In genomic region chr1:27634982-27635362, GRCh38 we compare ENCODE assay signal across 9 cellular contexts. TPM values are rescaled to one million over a fixed set of nuclear protein-coding genes. Genes with fewer than 3 reads are reported as not detected.
DNase-seq lines count a peak whose midpoint lies in the region; ATAC-seq and TF ChIP-seq lines count a peak whose summit lies in the region.
"Had no signal": no experiment of that assay in that cellular context is flagged by ENCODE, and none has a peak within 500 bp of the region (broad histone marks: within the 10 kb centered on the region; RNA-seq: fewer than 3 reads in every experiment).

Gene FGR (minus strand): TSS chr1:27635185. CDS start chr1:27623916, 11,269 bp downstream.

- TF ChIP-seq CTCF in BE2C (IDR thresholded peaks at IDR 0.05; ENCODE audit: low read depth, low read length) (no peak), Peyer's patch (IDR thresholded peaks at IDR 0.05) (no peak), esophagus squamous epithelium (IDR thresholded peaks at IDR 0.05) (no peak), nephron progenitor cell (IDR thresholded peaks at IDR 0.05) (no peak)

- DNase-seq in BE2C = no peak
- peak in 1 of 3 donors; percentile 38 for DNase-seq in Peyer's patch
- DNase-seq in esophagus squamous epithelium (lab: John Stamatoyannopoulos, UW) = no peak
- DNase-seq in nephron progenitor cell = no peak
- no peak for DNase-seq in GOT3 (lab: John Stamatoyannopoulos, UW)
- no peak for DNase-seq in HUDEP-2 (lab: John Stamatoyannopoulos, UW; ENCODE audit: unreplicated experiment in 76 of 76)
- DNase-seq in A172 (ENCODE audit: low spot score) = no peak
- DNase-seq: RPMI8226 had no signal

- 54% methylated on average over 13 of the region's 28 CpGs; no CpG with 5 or more reads in 1 of the 2 donors for WGBS in esophagus squamous epithelium, 2 donors

- no peaks in the 10 kb centered on the region for H3K9me3 Mint-ChIP-seq in nephron progenitor cell

- H3K27ac Mint-ChIP-seq in nephron progenitor cell = no peak within 1 kb of the TSS

- no peaks in the 10 kb centered on the region for H3K36me3 ChIP-seq in BE2C
- no peaks in the 10 kb centered on the region for H3K36me3 ChIP-seq in Peyer's patch
- no peaks in the 10 kb centered on the region for H3K36me3 ChIP-seq in esophagus squamous epithelium

- no peak for TF ChIP-seq POLR2A in Peyer's patch (IDR thresholded peaks at IDR 0.05)
- TF ChIP-seq POLR2A in esophagus squamous epithelium (IDR thresholded peaks at IDR 0.05) = peak in 2 of 4 donors; percentile 29 to 45

- H3K4me1 Mint-ChIP-seq in nephron progenitor cell = peaks cover 36% of the 10 kb centered on the region

- H3K4me1 ChIP-seq in BE2C = peaks cover 5% of the 10 kb centered on the region; the same call in 1 of the 2 replicates
- H3K4me1 ChIP-seq in Peyer's patch = peaks cover 0 to 43% (median 38%) of the 10 kb centered on the region in 4 donors
- peaks cover 28 to 62% (median 35%) of the 10 kb centered on the region in 3 donors for H3K4me1 ChIP-seq in esophagus squamous epithelium

- no peaks in the 10 kb centered on the region for H3K36me3 Mint-ChIP-seq in nephron progenitor cell (ENCODE audit: low read depth)

- peaks cover 70% of the 10 kb centered on the region for H3K27me3 Mint-ChIP-seq in nephron progenitor cell (ENCODE audit: low read depth, poor library complexity)

- intact Hi-C loops in esophagus squamous epithelium (cut with DNase I) = no loop called here

- no peak for ATAC-seq in GM21390 (IDR thresholded peaks at IDR 0.05; ENCODE audit: unreplicated experiment)

- H3K4me3 ChIP-seq in BE2C (ENCODE audit: low read depth, low read length) = peak within 1 kb of the TSS; percentile 37
- peak within 1 kb of the TSS; percentile 41 to 59 (median 54) for H3K4me3 ChIP-seq in Peyer's patch
- peak within 1 kb of the TSS; percentile 35 to 66 (median 49) for H3K4me3 ChIP-seq in esophagus squamous epithelium

- H3K9me3 ChIP-seq in BE2C (no peaks in the 10 kb centered on the region), Peyer's patch (no peaks in the 10 kb centered on the region), esophagus squamous epithelium (no peaks in the 10 kb centered on the region)

- H3K27ac ChIP-seq in Peyer's patch (peak within 1 kb of the TSS; percentile 36 to 80 (median 68)), esophagus squamous epithelium (peak within 1 kb of the TSS; percentile 47 to 83 (median 74))

- peak within 1 kb of the TSS; percentile 73 for H3K4me3 Mint-ChIP-seq in nephron progenitor cell

- H3K27me3 ChIP-seq in BE2C = no peaks in the 10 kb centered on the region
- peaks cover 0 to 12% of the 10 kb centered on the region in 2 donors for H3K27me3 ChIP-seq in Peyer's patch
- H3K27me3 ChIP-seq in esophagus squamous epithelium = peaks cover 0 to 18% (median 0%) of the 10 kb centered on the region in 4 donors

RNA-seq across cellular contexts. Expression of gene FGR, which starts in this region (rescaled TPM):
- not detected for polyA plus RNA-seq in BE2C (2012; ENCODE audit: insufficient read depth, insufficient read length, low read depth)
- total RNA-seq in Peyer's patch = 10 to 100 TPM in 1 of 4 donors, 1 to 10 TPM in 3; 1.1 to 38.8 (median 4.7) TPM
- total RNA-seq in esophagus squamous epithelium = 10 to 100 TPM in 2 of 4 donors, 1 to 10 TPM in 2; 1.2 to 12.4 (median 7.5) TPM
- not detected in 2 replicates for total RNA-seq in A172 (2014; rRNA removed; shearing (Covaris generic))
